ENCODE assay signal across 1 cellular context in the genomic region with DNA sequence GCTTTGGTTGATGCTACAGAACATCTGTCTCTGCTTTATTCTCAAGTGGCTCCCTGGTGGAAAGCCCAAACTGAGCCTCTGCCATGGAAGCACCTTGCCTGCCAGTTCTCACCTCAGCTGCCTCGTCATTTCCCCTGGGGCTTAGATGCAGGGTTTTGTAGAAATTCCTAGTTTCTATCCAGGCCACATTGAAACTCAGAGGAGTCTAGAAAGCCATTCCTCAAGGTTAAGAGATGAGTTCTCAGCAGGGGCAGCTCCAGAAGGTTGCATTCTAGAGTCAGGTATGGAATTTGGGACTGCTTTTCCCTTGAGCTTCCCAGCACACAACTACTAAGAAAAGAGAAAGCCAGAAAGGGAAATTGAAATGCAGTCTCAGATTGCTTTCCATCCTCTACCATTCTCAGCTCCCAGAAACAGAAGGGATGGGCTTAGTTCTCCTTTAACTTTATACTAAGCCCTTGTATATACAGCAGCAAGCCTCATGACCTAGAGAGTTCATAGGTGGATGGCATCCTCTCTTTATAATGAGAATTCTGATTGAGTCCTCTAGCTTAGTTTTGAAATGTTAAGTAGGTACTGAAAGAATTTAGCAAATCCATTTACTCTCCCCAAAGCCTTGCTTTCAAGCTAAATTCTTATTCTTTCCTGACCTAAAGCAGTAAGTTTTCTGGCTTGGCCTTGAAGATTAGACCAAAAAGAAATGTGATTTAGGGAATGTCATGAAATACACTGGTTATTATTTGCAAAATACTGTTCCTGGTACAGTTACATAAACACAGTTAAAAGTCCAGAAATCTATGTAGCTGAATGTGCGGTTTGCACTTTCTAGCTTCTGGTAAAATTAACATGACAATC.
TF ChIP-seq lines count a peak whose summit lies in the region.

No MANE protein-coding gene starts in this region.

TF ChIP-seq in H1, 55 proteins besides CTCF, POLR2A, EP300 and RAD21:
- TF ChIP-seq, protein P1, sequence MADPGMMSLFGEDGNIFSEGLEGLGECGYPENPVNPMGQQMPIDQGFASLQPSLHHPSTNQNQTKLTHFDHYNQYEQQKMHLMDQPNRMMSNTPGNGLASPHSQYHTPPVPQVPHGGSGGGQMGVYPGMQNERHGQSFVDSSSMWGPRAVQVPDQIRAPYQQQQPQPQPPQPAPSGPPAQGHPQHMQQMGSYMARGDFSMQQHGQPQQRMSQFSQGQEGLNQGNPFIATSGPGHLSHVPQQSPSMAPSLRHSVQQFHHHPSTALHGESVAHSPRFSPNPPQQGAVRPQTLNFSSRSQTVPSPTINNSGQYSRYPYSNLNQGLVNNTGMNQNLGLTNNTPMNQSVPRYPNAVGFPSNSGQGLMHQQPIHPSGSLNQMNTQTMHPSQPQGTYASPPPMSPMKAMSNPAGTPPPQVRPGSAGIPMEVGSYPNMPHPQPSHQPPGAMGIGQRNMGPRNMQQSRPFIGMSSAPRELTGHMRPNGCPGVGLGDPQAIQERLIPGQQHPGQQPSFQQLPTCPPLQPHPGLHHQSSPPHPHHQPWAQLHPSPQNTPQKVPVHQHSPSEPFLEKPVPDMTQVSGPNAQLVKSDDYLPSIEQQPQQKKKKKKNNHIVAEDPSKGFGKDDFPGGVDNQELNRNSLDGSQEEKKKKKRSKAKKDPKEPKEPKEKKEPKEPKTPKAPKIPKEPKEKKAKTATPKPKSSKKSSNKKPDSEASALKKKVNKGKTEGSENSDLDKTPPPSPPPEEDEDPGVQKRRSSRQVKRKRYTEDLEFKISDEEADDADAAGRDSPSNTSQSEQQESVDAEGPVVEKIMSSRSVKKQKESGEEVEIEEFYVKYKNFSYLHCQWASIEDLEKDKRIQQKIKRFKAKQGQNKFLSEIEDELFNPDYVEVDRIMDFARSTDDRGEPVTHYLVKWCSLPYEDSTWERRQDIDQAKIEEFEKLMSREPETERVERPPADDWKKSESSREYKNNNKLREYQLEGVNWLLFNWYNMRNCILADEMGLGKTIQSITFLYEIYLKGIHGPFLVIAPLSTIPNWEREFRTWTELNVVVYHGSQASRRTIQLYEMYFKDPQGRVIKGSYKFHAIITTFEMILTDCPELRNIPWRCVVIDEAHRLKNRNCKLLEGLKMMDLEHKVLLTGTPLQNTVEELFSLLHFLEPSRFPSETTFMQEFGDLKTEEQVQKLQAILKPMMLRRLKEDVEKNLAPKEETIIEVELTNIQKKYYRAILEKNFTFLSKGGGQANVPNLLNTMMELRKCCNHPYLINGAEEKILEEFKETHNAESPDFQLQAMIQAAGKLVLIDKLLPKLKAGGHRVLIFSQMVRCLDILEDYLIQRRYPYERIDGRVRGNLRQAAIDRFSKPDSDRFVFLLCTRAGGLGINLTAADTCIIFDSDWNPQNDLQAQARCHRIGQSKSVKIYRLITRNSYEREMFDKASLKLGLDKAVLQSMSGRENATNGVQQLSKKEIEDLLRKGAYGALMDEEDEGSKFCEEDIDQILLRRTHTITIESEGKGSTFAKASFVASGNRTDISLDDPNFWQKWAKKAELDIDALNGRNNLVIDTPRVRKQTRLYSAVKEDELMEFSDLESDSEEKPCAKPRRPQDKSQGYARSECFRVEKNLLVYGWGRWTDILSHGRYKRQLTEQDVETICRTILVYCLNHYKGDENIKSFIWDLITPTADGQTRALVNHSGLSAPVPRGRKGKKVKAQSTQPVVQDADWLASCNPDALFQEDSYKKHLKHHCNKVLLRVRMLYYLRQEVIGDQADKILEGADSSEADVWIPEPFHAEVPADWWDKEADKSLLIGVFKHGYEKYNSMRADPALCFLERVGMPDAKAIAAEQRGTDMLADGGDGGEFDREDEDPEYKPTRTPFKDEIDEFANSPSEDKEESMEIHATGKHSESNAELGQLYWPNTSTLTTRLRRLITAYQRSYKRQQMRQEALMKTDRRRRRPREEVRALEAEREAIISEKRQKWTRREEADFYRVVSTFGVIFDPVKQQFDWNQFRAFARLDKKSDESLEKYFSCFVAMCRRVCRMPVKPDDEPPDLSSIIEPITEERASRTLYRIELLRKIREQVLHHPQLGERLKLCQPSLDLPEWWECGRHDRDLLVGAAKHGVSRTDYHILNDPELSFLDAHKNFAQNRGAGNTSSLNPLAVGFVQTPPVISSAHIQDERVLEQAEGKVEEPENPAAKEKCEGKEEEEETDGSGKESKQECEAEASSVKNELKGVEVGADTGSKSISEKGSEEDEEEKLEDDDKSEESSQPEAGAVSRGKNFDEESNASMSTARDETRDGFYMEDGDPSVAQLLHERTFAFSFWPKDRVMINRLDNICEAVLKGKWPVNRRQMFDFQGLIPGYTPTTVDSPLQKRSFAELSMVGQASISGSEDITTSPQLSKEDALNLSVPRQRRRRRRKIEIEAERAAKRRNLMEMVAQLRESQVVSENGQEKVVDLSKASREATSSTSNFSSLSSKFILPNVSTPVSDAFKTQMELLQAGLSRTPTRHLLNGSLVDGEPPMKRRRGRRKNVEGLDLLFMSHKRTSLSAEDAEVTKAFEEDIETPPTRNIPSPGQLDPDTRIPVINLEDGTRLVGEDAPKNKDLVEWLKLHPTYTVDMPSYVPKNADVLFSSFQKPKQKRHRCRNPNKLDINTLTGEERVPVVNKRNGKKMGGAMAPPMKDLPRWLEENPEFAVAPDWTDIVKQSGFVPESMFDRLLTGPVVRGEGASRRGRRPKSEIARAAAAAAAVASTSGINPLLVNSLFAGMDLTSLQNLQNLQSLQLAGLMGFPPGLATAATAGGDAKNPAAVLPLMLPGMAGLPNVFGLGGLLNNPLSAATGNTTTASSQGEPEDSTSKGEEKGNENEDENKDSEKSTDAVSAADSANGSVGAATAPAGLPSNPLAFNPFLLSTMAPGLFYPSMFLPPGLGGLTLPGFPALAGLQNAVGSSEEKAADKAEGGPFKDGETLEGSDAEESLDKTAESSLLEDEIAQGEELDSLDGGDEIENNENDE (IDR thresholded peaks at IDR 0.05; ENCODE audit: insufficient replicate concordance, low read length): peak; percentile 45
- TF ChIP-seq NANOG (IDR thresholded peaks at IDR 0.05; ENCODE audit: insufficient read depth, low read depth, low read length, poor library complexity, severe bottlenecking): no peak
